In the genomic region with DNA sequence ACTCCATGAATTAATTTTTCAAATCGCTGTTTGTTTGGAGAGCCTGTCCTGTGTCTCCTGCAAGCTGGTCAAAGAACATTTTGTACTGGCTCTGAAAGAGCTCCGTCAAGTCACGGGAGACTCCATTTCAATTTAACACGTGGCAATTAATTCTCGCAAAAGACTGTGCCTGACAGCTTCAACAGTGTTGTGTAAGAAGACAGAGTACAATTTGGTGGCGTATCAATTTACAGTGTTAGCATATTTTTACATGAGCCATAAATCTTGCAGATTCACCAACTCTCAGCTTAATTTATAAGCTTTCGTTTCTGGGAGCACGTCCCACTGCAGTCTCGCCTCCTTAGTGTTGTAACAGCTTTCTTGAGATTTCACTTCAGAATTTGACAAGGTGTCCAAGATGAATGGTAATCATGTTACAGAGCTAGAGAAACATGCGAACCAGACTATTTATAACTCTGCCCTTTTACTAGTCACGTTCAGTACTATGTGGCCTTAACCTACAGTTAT, we compare ENCODE assay signal across 3 cellular contexts.
TF ChIP-seq lines count a peak whose summit lies in the region.

No MANE protein-coding gene starts in this region.

TF ChIP-seq in HEK293, 187 proteins besides CTCF, POLR2A, EP300 and RAD21 (continues in another document):
- TF ChIP-seq ZNF843 (tag by site-specific recombination; IDR thresholded peaks at IDR 0.05) (peak; percentile 69), YY2 (tag by site-specific recombination; IDR thresholded peaks at IDR 0.05) (no peak), GFI1B (tag by site-specific recombination; IDR thresholded peaks at IDR 0.05) (peak; percentile 66; the same call in 1 of the 2 replicates), ZNF292 (tag by site-specific recombination; IDR thresholded peaks at IDR 0.05; ENCODE audit: borderline replicate concordance, low read depth) (no peak), ZNF112 (tag by site-specific recombination; IDR thresholded peaks at IDR 0.05) (no peak), KLF16 (tag by site-specific recombination; IDR thresholded peaks at IDR 0.05) (no peak), PRDM4 (tag by site-specific recombination; IDR thresholded peaks at IDR 0.05) (no peak), ZNF146 (tag by site-specific recombination; IDR thresholded peaks at IDR 0.05) (no peak), PRDM6 (tag by site-specific recombination; IDR thresholded peaks at IDR 0.05) (peak; percentile 88), INSM2 (tag by site-specific recombination; IDR thresholded peaks at IDR 0.05) (no peak)

TF ChIP-seq in K562, 482 proteins besides CTCF, POLR2A, EP300 and RAD21:
- TF ChIP-seq, protein P1, sequence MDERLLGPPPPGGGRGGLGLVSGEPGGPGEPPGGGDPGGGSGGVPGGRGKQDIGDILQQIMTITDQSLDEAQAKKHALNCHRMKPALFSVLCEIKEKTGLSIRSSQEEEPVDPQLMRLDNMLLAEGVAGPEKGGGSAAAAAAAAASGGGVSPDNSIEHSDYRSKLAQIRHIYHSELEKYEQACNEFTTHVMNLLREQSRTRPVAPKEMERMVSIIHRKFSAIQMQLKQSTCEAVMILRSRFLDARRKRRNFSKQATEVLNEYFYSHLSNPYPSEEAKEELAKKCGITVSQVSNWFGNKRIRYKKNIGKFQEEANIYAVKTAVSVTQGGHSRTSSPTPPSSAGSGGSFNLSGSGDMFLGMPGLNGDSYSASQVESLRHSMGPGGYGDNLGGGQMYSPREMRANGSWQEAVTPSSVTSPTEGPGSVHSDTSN (CRISPR knock-in tag; IDR thresholded peaks at IDR 0.05; ENCODE audit: low read depth), result no peak
- TF ChIP-seq, protein P1 (tag; conservative IDR thresholded peaks at IDR 0.05; ENCODE audit: low read depth), result peak; percentile 98
- TF ChIP-seq CEBPG (CRISPR knock-in tag; IDR thresholded peaks at IDR 0.05) (no peak), CEBPG (tag; conservative IDR thresholded peaks at IDR 0.05 in 1 of 2, IDR thresholded peaks at IDR 0.05 in 1 of 2) (peak in 1 of 2 experiments; percentile 24; a peak in 1 of 4 replicates), CEBPB (tag; IDR thresholded peaks at IDR 0.05) (peak; percentile 73; the same call in 1 of the 2 replicates), MEIS2 (IDR thresholded peaks at IDR 0.05; ENCODE audit: partially characterized antibody) (peak; percentile 86), MXD1 (CRISPR knock-in tag; IDR thresholded peaks at IDR 0.05; ENCODE audit: borderline replicate concordance, poor library complexity, severe bottlenecking) (no peak), PKNOX1 (IDR thresholded peaks at IDR 0.05) (0 out of 2 replicates have a peak, but pooled peaks have one; percentile 24)

TF ChIP-seq in GM12891, 5 proteins besides CTCF, POLR2A, EP300 and RAD21:
- TF ChIP-seq PAX5 (IDR thresholded peaks at IDR 0.05; ENCODE audit: insufficient read depth, low read length, severe bottlenecking) (no peak), SPI1 (IDR thresholded peaks at IDR 0.05; ENCODE audit: low read depth, low read length) (no peak), POLR2AphosphoS5 (IDR thresholded peaks at IDR 0.05; ENCODE audit: low read depth, low read length) (no peak), TAF1 (IDR thresholded peaks at IDR 0.05; ENCODE audit: low read depth, low read length) (no peak), POU2F2 (IDR thresholded peaks at IDR 0.05; ENCODE audit: low read depth, low read length) (no peak)
TF ChIP-seq in GM12891: peak in this region for 0.
